12 cellular contexts compared by ENCODE assay signal in the genomic region with DNA sequence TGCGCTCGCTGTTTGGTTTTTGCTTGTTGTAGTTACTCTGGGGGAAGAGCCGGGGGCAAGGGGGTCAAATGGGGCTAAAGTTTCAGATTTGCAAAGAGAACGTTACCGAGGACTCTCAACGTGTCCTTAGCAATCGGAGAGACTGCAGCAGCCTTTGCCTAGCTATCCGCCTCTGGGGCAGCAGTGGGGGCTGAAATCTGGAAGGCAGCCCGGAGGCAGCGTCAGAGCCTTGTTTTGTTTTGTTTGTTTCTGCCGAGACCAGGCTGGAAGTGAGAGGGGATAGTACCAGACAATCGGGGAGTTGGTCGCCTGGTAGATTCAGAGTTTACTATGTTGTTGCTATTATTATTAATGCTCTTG. TPM values are rescaled to one million over a fixed set of nuclear protein-coding genes. Genes with fewer than 3 reads are reported as not detected.
A peak's percentile ranks its signal among the peaks of the same experiment; 100 is the strongest.
DNase-seq lines count a peak whose midpoint lies in the region; ATAC-seq, FAIRE-seq and TF ChIP-seq lines count a peak whose summit lies in the region.
"Had no signal": no experiment of that assay in that cellular context is flagged by ENCODE, and none has a peak within 500 bp of the region (broad histone marks: within the 10 kb centered on the region; RNA-seq: fewer than 3 reads in every experiment).

No MANE protein-coding gene starts in this region.

- FAIRE-seq in GM19239 (lab: Jason Lieb, UNC), result no peak

- H3K27ac Mint-ChIP-seq in Caco-2 (ENCODE audit: unreplicated experiment), result no peak overlapping the region

- no peaks in the 10 kb centered on the region for H3K27me3 Mint-ChIP-seq in Caco-2 (ENCODE audit: insufficient read depth, unreplicated experiment)

- WGBS in HUES64, result 6% methylated on average over 13 of the region's 13 CpGs

- BruUV-seq in Caco-2 (replicated peaks; lab: Mats Ljungman, UMichigan), result no TSS peak

- POLR2A ChIA-PET in Caco-2 (lab: Charles Lee), result no interaction called here

- ATAC-seq in HG02623 (IDR thresholded peaks at IDR 0.05; ENCODE audit: unreplicated experiment), result no peak

- no peaks in the 10 kb centered on the region for H3K36me3 ChIP-seq in HUES64 (ENCODE audit: insufficient read depth, low read length)
- no peaks in the 10 kb centered on the region for H3K36me3 ChIP-seq in endocrine pancreas (ENCODE audit: control insufficient read depth, insufficient read depth, low read length)
- H3K36me3 ChIP-seq in Caco-2 (ENCODE audit: control insufficient read depth, insufficient read depth, low read length), result no peaks in the 10 kb centered on the region

- H3K4me3 ChIP-seq in HUES64 (ENCODE audit: low read length), result peak overlapping the region; percentile 72
- no peak overlapping the region for H3K4me3 ChIP-seq in endocrine pancreas (ENCODE audit: control insufficient read depth, insufficient read depth, low read length)
- H3K4me3 ChIP-seq in Caco-2 (ENCODE audit: low read depth, low read length), result no peak overlapping the region

- H3K27ac ChIP-seq in HUES64 (ENCODE audit: low read depth, low read length) (no peak overlapping the region), temporal lobe (ENCODE audit: low read depth, low read length) (peak overlapping the region; percentile 98)

- no peak for TF ChIP-seq CTCF in Caco-2 (IDR thresholded peaks at IDR 0.05; ENCODE audit: insufficient read depth in 1 of 2, low read depth in 1 of 2, low read length in 1 of 2, severe bottlenecking in 1 of 2, unreplicated experiment in 1 of 2)

- H3K27me3 ChIP-seq in HUES64 (ENCODE audit: insufficient read depth, low read length) (peaks cover 43% of the 10 kb centered on the region), endocrine pancreas (ENCODE audit: control insufficient read depth, insufficient read depth, low read length) (no peaks in the 10 kb centered on the region), Caco-2 (replicated peaks; ENCODE audit: control insufficient read depth, insufficient read depth, low read length) (no peaks in the 10 kb centered on the region)

- H3K4me1 ChIP-seq in HUES64 (ENCODE audit: insufficient read depth, low read length) (no peaks in the 10 kb centered on the region; the same call in 1 of the 2 replicates), endocrine pancreas (ENCODE audit: control insufficient read depth, insufficient read depth, low read length) (no peaks in the 10 kb centered on the region), Caco-2 (no peaks in the 10 kb centered on the region)

- H3K4me3 Mint-ChIP-seq in Caco-2 (ENCODE audit: unreplicated experiment), result no peak overlapping the region
- H3K4me3 Mint-ChIP-seq: activated T-cell treated with anti-CD3 and anti-CD28 coated beads, Interleukin-2, amount 50 U/mL, for 4 hours had no signal

- H3K9me3 Mint-ChIP-seq in Caco-2 (ENCODE audit: unreplicated experiment), result no peaks in the 10 kb centered on the region
- H3K9me3 Mint-ChIP-seq: activated T-cell treated with anti-CD3 and anti-CD28 coated beads, Interleukin-2, amount 50 U/mL, for 4 hours had no signal

- no peaks in the 10 kb centered on the region for H3K9me3 ChIP-seq in HUES64 (ENCODE audit: insufficient read depth, low read depth, low read length)
- no peaks in the 10 kb centered on the region for H3K9me3 ChIP-seq in endocrine pancreas (ENCODE audit: control insufficient read depth, low read length)
- no peaks in the 10 kb centered on the region for H3K9me3 ChIP-seq in Caco-2

- DNase-seq in medulla oblongata (ENCODE audit: extremely low spot score) (peak; percentile 83), Caco-2 (no peak), GM19239 (ENCODE audit: insufficient read length, low spot score) (no peak), DMS79 (lab: John Stamatoyannopoulos, UW) (no peak)
- DNase-seq: activated T-cell treated with anti-CD3 and anti-CD28 coated beads, Interleukin-2, amount 50 U/mL, for 4 hours; effector CD8-positive, alpha-beta T cell; KBM-7; stimulated activated CD4-positive, alpha-beta T cell treated with anti-CD3 and anti-CD28 coated beads, Interleukin-4, amount 100 ng/mL, for 4 hours had no signal

- no peaks in the 10 kb centered on the region for H3K36me3 Mint-ChIP-seq in Caco-2 (ENCODE audit: insufficient read depth, unreplicated experiment)

- intact Hi-C loops in Caco-2 (cut with micrococcal nuclease; ENCODE audit: unreplicated experiment), result no loop called here

- peak overlapping the region; percentile 43; the same call in 1 of the 2 replicates for H3K9ac ChIP-seq in HUES64 (ENCODE audit: low read depth, low read length)
- H3K9ac ChIP-seq in endocrine pancreas (ENCODE audit: control insufficient read depth, insufficient read depth, low read length), result peak overlapping the region; percentile 1

- CTCF ChIA-PET in Caco-2 (lab: Charles Lee), result no interaction called here

- no peaks in the 10 kb centered on the region for H3K4me1 Mint-ChIP-seq in Caco-2 (ENCODE audit: low read depth, unreplicated experiment)

RNA-seq across cellular contexts. Expression of gene CDH20, which starts 1.2 kb away (rescaled TPM):
- 1.2 TPM for polyA plus RNA-seq in HUES64 (2013, experiment 1 of 2)
- polyA plus RNA-seq in HUES64 (2013, experiment 2 of 2), result 4.0 TPM
- 5.9 TPM for total RNA-seq in temporal lobe
- total RNA-seq in Caco-2 (2022), result not detected in 2 replicates
